Comparison of ENCODE assay signal across 18 cellular contexts in the genomic region with DNA sequence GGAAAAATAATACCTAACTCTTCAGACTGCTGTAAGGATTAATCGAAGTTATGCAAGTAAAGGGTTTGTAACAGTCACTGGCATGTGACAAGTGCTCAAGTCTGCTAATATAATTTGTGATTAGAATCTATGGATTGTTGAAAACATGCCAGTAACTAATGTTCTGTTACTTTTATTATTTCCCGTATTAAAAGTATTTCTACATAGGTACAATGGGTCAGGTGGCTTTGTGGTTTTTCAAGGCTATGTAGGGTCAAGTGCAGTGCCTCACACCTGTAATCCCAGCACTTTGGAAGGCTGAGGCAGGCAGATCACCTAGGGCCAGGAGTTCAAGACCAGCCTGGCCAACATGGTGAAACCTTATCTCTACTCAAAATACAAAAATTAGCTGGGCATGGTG.
"Had no signal": no experiment of that assay in that cellular context is flagged by ENCODE, and none has a peak within 500 bp of the region (broad histone marks: within the 10 kb centered on the region; RNA-seq: fewer than 3 reads in every experiment).

No MANE protein-coding gene starts in this region.

- H3K27ac ChIP-seq: gastrocnemius medialis, neutrophil, right atrium auricular region had no signal

- H3K27me3 ChIP-seq: gastrocnemius medialis, heart right ventricle, neutrophil, right atrium auricular region, upper lobe of left lung had no signal

- H3K27ac Mint-ChIP-seq: activated CD4-positive, alpha-beta T cell treated with anti-CD3 and anti-CD28 coated beads, Interleukin-2, amount 10 ng/mL, durations not matched to agents 24 days and 14 days; activated naive CD8-positive, alpha-beta T cell treated with anti-CD3 and anti-CD28 coated beads for 36 hours; brain; dendritic cell treated with granulocyte-macrophage colony-stimulating factor and Interleukin-4, amounts not matched to agents 40 ng/mL and 50 ng/mL, for 4 days; natural killer cell had no signal

- DNase-seq: activated CD4-positive, alpha-beta T cell treated with anti-CD3 and anti-CD28 coated beads, Interleukin-2, amount 10 ng/mL, durations not matched to agents 24 days and 14 days; activated CD4-positive, CD25-positive, alpha-beta regulatory T cell; activated naive CD8-positive, alpha-beta T cell treated with anti-CD3 and anti-CD28 coated beads for 36 hours; effector memory CD4-positive, alpha-beta T cell; gastrocnemius medialis; heart right ventricle; left ventricle myocardium superior; natural killer cell; small intestine; stimulated activated CD4-positive, alpha-beta T cell treated with anti-CD3 and anti-CD28 coated beads, Interleukin-4, amount 100 ng/mL, for 4 hours; stimulated activated CD8-positive, alpha-beta memory T cell treated with anti-CD3 and anti-CD28 coated beads, Interleukin-4, amount 100 ng/mL, for 48 hours; stimulated activated naive CD8-positive, alpha-beta T cell treated with anti-CD3 and anti-CD28 coated beads, Interleukin-15, Interleukin-2, amounts not matched to agents 100 U/mL and 50 U/mL, for 24 hours had no signal

- H3K36me3 ChIP-seq: gastrocnemius medialis, neutrophil, right atrium auricular region, upper lobe of left lung had no signal

- H3K36me3 Mint-ChIP-seq: natural killer cell had no signal

- H3K4me1 Mint-ChIP-seq: activated CD4-positive, alpha-beta T cell treated with anti-CD3 and anti-CD28 coated beads, Interleukin-2, amount 10 ng/mL, durations not matched to agents 24 days and 14 days; brain; natural killer cell had no signal

- H3K4me1 ChIP-seq: gastrocnemius medialis, right atrium auricular region had no signal

- ATAC-seq: gastrocnemius medialis; left ventricle myocardium superior; natural killer cell; stimulated activated naive CD8-positive, alpha-beta T cell treated with anti-CD3 and anti-CD28 coated beads, Interleukin-15, Interleukin-2, amounts not matched to agents 100 U/mL and 50 U/mL, for 24 hours had no signal

- H3K9me3 Mint-ChIP-seq: activated naive CD8-positive, alpha-beta T cell treated with anti-CD3 and anti-CD28 coated beads for 36 hours; dendritic cell treated with granulocyte-macrophage colony-stimulating factor and Interleukin-4, amounts not matched to agents 40 ng/mL and 50 ng/mL, for 4 days; natural killer cell had no signal

- H3K9me3 ChIP-seq: gastrocnemius medialis, neutrophil, right atrium auricular region, upper lobe of left lung had no signal

- H3K4me3 ChIP-seq: gastrocnemius medialis, heart right ventricle, right atrium auricular region, upper lobe of left lung had no signal

- H3K4me3 Mint-ChIP-seq: activated CD4-positive, alpha-beta T cell treated with anti-CD3 and anti-CD28 coated beads, Interleukin-2, amount 10 ng/mL, durations not matched to agents 24 days and 14 days; activated naive CD8-positive, alpha-beta T cell treated with anti-CD3 and anti-CD28 coated beads for 36 hours; brain; central memory CD8-positive, alpha-beta T cell; dendritic cell treated with granulocyte-macrophage colony-stimulating factor and Interleukin-4, amounts not matched to agents 40 ng/mL and 50 ng/mL, for 4 days; natural killer cell had no signal

- H3K27me3 Mint-ChIP-seq: activated CD4-positive, alpha-beta T cell treated with anti-CD3 and anti-CD28 coated beads, Interleukin-2, amount 10 ng/mL, durations not matched to agents 24 days and 14 days; activated naive CD8-positive, alpha-beta T cell treated with anti-CD3 and anti-CD28 coated beads for 36 hours; central memory CD8-positive, alpha-beta T cell; dendritic cell treated with granulocyte-macrophage colony-stimulating factor and Interleukin-4, amounts not matched to agents 40 ng/mL and 50 ng/mL, for 4 days had no signal
